Comparison of ENCODE assay signal across 25 cellular contexts in genomic region chr11:35135222-35135621, GRCh38. TPM values are rescaled to one million over a fixed set of nuclear protein-coding genes. Genes with fewer than 3 reads are reported as not detected.
A peak's percentile ranks its signal among the peaks of the same experiment; 100 is the strongest.
DNase-seq lines count a peak whose midpoint lies in the region; ATAC-seq, FAIRE-seq and TF ChIP-seq lines count a peak whose summit lies in the region.
"Had no signal": no experiment of that assay in that cellular context is flagged by ENCODE, and none has a peak within 500 bp of the region (broad histone marks: within the 10 kb centered on the region; RNA-seq: fewer than 3 reads in every experiment).

No MANE protein-coding gene starts in this region.

- peak overlapping the region; percentile 34; the same call in 1 of the 3 replicates for H3K4me2 ChIP-seq in A549
- peak overlapping the region; percentile 41 for H3K4me2 ChIP-seq in GM23248 (ENCODE audit: unreplicated experiment)
- H3K4me2 ChIP-seq: BLaER1 had no signal

- no peak for TF ChIP-seq CTCF in A549 (IDR thresholded peaks at IDR 0.05)
- TF ChIP-seq CTCF in brain microvascular endothelial cell (IDR thresholded peaks at IDR 0.05; ENCODE audit: low read depth, low read length, missing control alignments): no peak
- no peak for TF ChIP-seq CTCF in mucosa of descending colon (IDR thresholded peaks at IDR 0.05)

- peaks cover 48 to 51% (median 50%) of the 10 kb centered on the region in 3 donors for H3K4me1 Mint-ChIP-seq in T-cell

- no peak overlapping the region for H2AFZ ChIP-seq in GM23248

- H3F3A ChIP-seq in GM23248 (ENCODE audit: insufficient read depth): peaks cover 34% of the 10 kb centered on the region

- H3K27ac Mint-ChIP-seq in T-cell: no peak overlapping the region
- H3K27ac Mint-ChIP-seq: activated naive CD8-positive, alpha-beta T cell treated with anti-CD3 and anti-CD28 coated beads, Interleukin-2, amount 50 U/mL, for 24 hours; brain; stimulated activated naive B cell treated with anti-CD40 and anti-IgM and Interleukin-4, amounts not matched to agents 10 μg/mL and 1 μg/mL and 100 μg/mL, for 72 hours had no signal

- WGBS in A549 (ENCODE audit: missing lambda C conversion rate): 87% methylated on average over 3 of the region's 3 CpGs
- 20 to 24% methylated on average over 3 of the region's 3 CpGs for WGBS in GM23248 (ENCODE audit: low coverage in 1 of 2, low lambda C conversion rate in 2 of 2, missing lambda C conversion rate in 2 of 2), 2 experiments

- POLR2A ChIA-PET in A549 (lab: Yijun Ruan, JAX) (no interaction called here), T-cell (lab: Charles Lee) (interaction anchor here in 1 of 2 donors (0.9 kb wide), 1 partner anchor 15 kb away, joined by 3 read pairs; no protein-coding TSS in a partner anchor)

- in situ Hi-C loops in GM23248 (cut with MboI) (no loop called here), brain microvascular endothelial cell (cut with HindIII; ENCODE audit: low pct_ligation_motif_present, low sequenced_read_pairs) (no loop called here)

- no peaks in the 10 kb centered on the region for H4K20me1 ChIP-seq in GM23248 (ENCODE audit: insufficient read depth)
- H4K20me1 ChIP-seq: BLaER1 had no signal

- H3K4me3 Mint-ChIP-seq in T-cell: no peak overlapping the region
- H3K4me3 Mint-ChIP-seq: activated naive CD8-positive, alpha-beta T cell treated with anti-CD3 and anti-CD28 coated beads, Interleukin-2, amount 50 U/mL, for 24 hours; activated T-cell treated with anti-CD3 and anti-CD28 coated beads, Interleukin-2, amount 50 U/mL, for 4 hours; stimulated activated naive B cell treated with anti-CD40 and anti-IgM and Interleukin-4, amounts not matched to agents 10 μg/mL and 1 μg/mL and 100 μg/mL, for 72 hours had no signal

- intact Hi-C loops in mucosa of descending colon (cut with DNase I, micrococcal nuclease): no loop called here

- H3K4me1 ChIP-seq in A549: peaks cover 23% of the 10 kb centered on the region
- H3K4me1 ChIP-seq in GM23248 (ENCODE audit: insufficient read depth): peaks cover 22% of the 10 kb centered on the region
- H3K4me1 ChIP-seq in muscle layer of colon (ENCODE audit: insufficient read depth, low read length): peaks cover 10% of the 10 kb centered on the region
- peaks cover 11% of the 10 kb centered on the region for H3K4me1 ChIP-seq in mucosa of descending colon (ENCODE audit: low read depth)

- no peak for FAIRE-seq in A549 (lab: Jason Lieb, UNC)

- no peaks in the 10 kb centered on the region for H3K9me2 ChIP-seq in GM23248 (ENCODE audit: insufficient read depth)

- H3K9ac ChIP-seq in GM23248 (peak overlapping the region; percentile 9; the same call in 1 of the 2 replicates), muscle layer of colon (ENCODE audit: low read length) (peak overlapping the region; percentile 11)
- H3K9ac ChIP-seq: BLaER1 had no signal

- TF ChIP-seq EP300 in A549 (IDR thresholded peaks at IDR 0.05): no peak

- no peak for TF ChIP-seq POLR2A in A549 (IDR thresholded peaks at IDR 0.05; ENCODE audit: low read length)

- H3K9me3 ChIP-seq in A549 (no peaks in the 10 kb centered on the region), GM23248 (ENCODE audit: low read depth) (no peaks in the 10 kb centered on the region), muscle layer of colon (ENCODE audit: low read length) (no peaks in the 10 kb centered on the region), mucosa of descending colon (no peaks in the 10 kb centered on the region)
- H3K9me3 ChIP-seq: BLaER1, heart left ventricle, lower lobe of right lung, sigmoid colon had no signal

- peaks cover 0 to 5% (median 0%) of the 10 kb centered on the region in 3 donors for H3K9me3 Mint-ChIP-seq in T-cell
- H3K9me3 Mint-ChIP-seq: activated naive CD8-positive, alpha-beta T cell treated with anti-CD3 and anti-CD28 coated beads, Interleukin-2, amount 50 U/mL, for 24 hours; brain; stimulated activated naive B cell treated with anti-CD40 and anti-IgM and Interleukin-4, amounts not matched to agents 10 μg/mL and 1 μg/mL and 100 μg/mL, for 72 hours had no signal

- DNase-seq in A549 (ENCODE audit: low read depth in 1 of 2, low spot score in 1 of 2): no peak
- peak; percentile 15 for DNase-seq in GM23248
- DNase-seq in amniotic epithelial cell (ENCODE audit: low read depth): peak; percentile 91
- no peak for DNase-seq in T-cell
- DNase-seq in NCI-H774 (lab: John Stamatoyannopoulos, UW): no peak
- DNase-seq in brain microvascular endothelial cell: no peak
- DNase-seq in mucosa of descending colon: no peak
- DNase-seq: ACHN; activated CD4-positive, alpha-beta T cell treated with anti-CD3 and anti-CD28 coated beads, Interleukin-2, amount 50 U/mL, for 1 hour; activated naive CD8-positive, alpha-beta T cell treated with anti-CD3 and anti-CD28 coated beads, Interleukin-2, amount 50 U/mL, for 24 hours; activated T-cell treated with anti-CD3 and anti-CD28 coated beads, Interleukin-2, amount 50 U/mL, for 4 hours; H7; heart left ventricle; lower lobe of right lung; MM.1S; NCI-H1417; NCI-H2081; NCI-H82; posterior cingulate gyrus; sigmoid colon; stimulated activated naive B cell treated with anti-CD40 and anti-IgM and Interleukin-4, amounts not matched to agents 10 μg/mL and 1 μg/mL and 100 μg/mL, for 72 hours; WERI-Rb-1 had no signal

- H3K27ac ChIP-seq in A549: peak overlapping the region in 1 of 2 experiments; percentile 39; a peak in 3 of 6 replicates
- peak overlapping the region; percentile 54 for H3K27ac ChIP-seq in GM23248
- no peak overlapping the region for H3K27ac ChIP-seq in muscle layer of colon (ENCODE audit: low read depth, low read length)
- no peak overlapping the region for H3K27ac ChIP-seq in brain microvascular endothelial cell
- H3K27ac ChIP-seq: BLaER1, heart left ventricle, lower lobe of right lung, sigmoid colon, WERI-Rb-1 had no signal

- peaks cover 21% of the 10 kb centered on the region for H3K79me2 ChIP-seq in GM23248 (ENCODE audit: insufficient read depth)

- ATAC-seq in A549 (no peak), T-cell (replicated peaks in 1 of 4) (no peak), mucosa of descending colon (no peak)
- ATAC-seq: activated naive CD8-positive, alpha-beta T cell treated with anti-CD3 and anti-CD28 coated beads, Interleukin-2, amount 50 U/mL, for 24 hours; activated T-cell treated with anti-CD3 and anti-CD28 coated beads, Interleukin-2, amount 50 U/mL, for 4 hours; heart left ventricle; lower lobe of right lung; stimulated activated naive B cell treated with anti-CD40 and anti-IgM and Interleukin-4, amounts not matched to agents 10 μg/mL and 1 μg/mL and 100 μg/mL, for 72 hours had no signal

- H3K27me3 Mint-ChIP-seq in T-cell: no peaks in the 10 kb centered on the region
- H3K27me3 Mint-ChIP-seq: activated naive CD8-positive, alpha-beta T cell treated with anti-CD3 and anti-CD28 coated beads, Interleukin-2, amount 50 U/mL, for 24 hours; stimulated activated naive B cell treated with anti-CD40 and anti-IgM and Interleukin-4, amounts not matched to agents 10 μg/mL and 1 μg/mL and 100 μg/mL, for 72 hours had no signal

- H3K4me3 ChIP-seq in A549 (no peak overlapping the region), GM23248 (peak overlapping the region; percentile 17; the same call in 1 of the 2 replicates), muscle layer of colon (ENCODE audit: low read depth in 1 of 2, low read length in 2 of 2) (no peak overlapping the region), brain microvascular endothelial cell (ENCODE audit: low read depth, low read length) (no peak overlapping the region), mucosa of descending colon (no peak overlapping the region)
- H3K4me3 ChIP-seq: BLaER1, heart left ventricle, lower lobe of right lung, sigmoid colon had no signal

- H3K27me3 ChIP-seq in GM23248 (replicated peaks; ENCODE audit: insufficient read depth): no peaks in the 10 kb centered on the region
- H3K27me3 ChIP-seq in muscle layer of colon (ENCODE audit: control insufficient read depth in 1 of 2, insufficient read depth in 2 of 2, low read length in 2 of 2): no peaks in the 10 kb centered on the region
- no peaks in the 10 kb centered on the region for H3K27me3 ChIP-seq in brain microvascular endothelial cell (replicated peaks)
- H3K27me3 ChIP-seq: BLaER1, sigmoid colon had no signal

- CTCF ChIA-PET in A549 (lab: Yijun Ruan, JAX) (interaction anchor here (1.0 to 1.3 kb wide), 4 partner anchors 11 to 209 kb away, joined by 3 to 4 read pairs (median 4); no protein-coding TSS in a partner anchor), T-cell (lab: Charles Lee) (no interaction called here)

- no peaks in the 10 kb centered on the region for H3K36me3 ChIP-seq in GM23248 (ENCODE audit: low read depth)
- no peaks in the 10 kb centered on the region for H3K36me3 ChIP-seq in muscle layer of colon (ENCODE audit: insufficient read depth, low read length)
- no peaks in the 10 kb centered on the region for H3K36me3 ChIP-seq in brain microvascular endothelial cell (replicated peaks)
- no peaks in the 10 kb centered on the region for H3K36me3 ChIP-seq in mucosa of descending colon (ENCODE audit: low read depth)
- H3K36me3 ChIP-seq: BLaER1, heart left ventricle, lower lobe of right lung, sigmoid colon, WERI-Rb-1 had no signal

- peaks cover 1% of the 10 kb centered on the region for H3K36me3 Mint-ChIP-seq in T-cell
- H3K36me3 Mint-ChIP-seq: brain; stimulated activated naive B cell treated with anti-CD40 and anti-IgM and Interleukin-4, amounts not matched to agents 10 μg/mL and 1 μg/mL and 100 μg/mL, for 72 hours had no signal

- no peak for TF ChIP-seq RAD21 in A549 (conservative IDR thresholded peaks at IDR 0.05 in 1 of 2, IDR thresholded peaks at IDR 0.05 in 1 of 2)

TF ChIP-seq in A549, 52 proteins besides CTCF, POLR2A, EP300 and RAD21 (continues in another document):
- TF ChIP-seq CBX2 (IDR thresholded peaks at IDR 0.05; ENCODE audit: borderline replicate concordance, low read depth): no peak
- TF ChIP-seq HEYL (CRISPR knock-in tag; IDR thresholded peaks at IDR 0.05): no peak
- TF ChIP-seq PBX3 (IDR thresholded peaks at IDR 0.05): no peak

RNA-seq across cellular contexts. Expression of gene CD44, which starts 3.7 kb away (rescaled TPM):
- polyA plus RNA-seq in A549 (2011; rRNA removed): 309 and 350 TPM in 2 replicates
- polyA plus RNA-seq in A549 (2012; cell fraction: cytosol; rRNA removed): 153 and 218 TPM in 2 replicates
- polyA plus RNA-seq in A549 (2012; cell fraction: nucleus; rRNA removed): 265 and 417 TPM in 2 replicates
- polyA plus RNA-seq in A549 (2017; fragmentation: RNase III; extraction: RNeasy Plus Mini Kit Qiagen cat#74134 plus additional on column Dnase treatment): 545 to 587 TPM (median 585 TPM) in 3 replicates
- polyA minus RNA-seq in A549 (2011; rRNA and poly(A)+ RNA removed): 385 and 445 TPM in 2 replicates
- 405 and 506 TPM in 2 replicates for total RNA-seq in GM23248 (2014; rRNA removed; shearing (Covaris generic))
- 519 and 523 TPM in 2 replicates for polyA plus RNA-seq in GM23248 (2016; fragmentation: Nextera tagmentation; extraction: Ambion mirVana)
- total RNA-seq in T-cell: 1,000 to 10,000 TPM in 1 of 5 donors, 100 to 1,000 TPM in 4; 732 to 1,108 (median 781) TPM
- 100 to 1,000 TPM; 105 to 154 (median 136) TPM for total RNA-seq in mucosa of descending colon

Comparison
In these comparisons a context has a peak if more than half of its experiments do, and no peak if none do; other contexts are left out.
1. DNase-seq: peak in GM23248 (single experiment) and amniotic epithelial cell (single experiment); none in A549 (0 of 2), T-cell (0 of 34), NCI-H774 (single experiment), brain microvascular endothelial cell (single experiment) and mucosa of descending colon (0 of 3).